8 cellular contexts compared by ENCODE assay signal in the genomic region with DNA sequence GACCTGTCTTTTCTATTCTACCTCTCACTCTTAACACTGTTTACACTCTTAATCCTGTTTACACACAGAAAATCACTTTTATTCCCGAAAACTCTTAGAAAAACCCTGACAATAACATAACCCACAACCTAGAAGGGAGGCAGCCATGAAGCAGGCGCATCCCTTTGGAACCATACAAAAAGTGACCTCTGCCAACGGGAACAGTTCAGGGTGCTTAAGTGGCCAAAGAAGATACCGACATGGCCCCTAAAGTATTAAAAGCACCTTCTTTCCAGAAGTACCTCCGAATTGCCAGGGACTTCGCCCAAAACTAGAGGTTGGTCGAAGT. TPM values are rescaled to one million over a fixed set of nuclear protein-coding genes. Genes with fewer than 3 reads are reported as not detected.
DNase-seq lines count a peak whose midpoint lies in the region; ATAC-seq lines count a peak whose summit lies in the region.

No MANE protein-coding gene starts in this region.

- peak overlapping the region; percentile 95 for H3K4me3 Mint-ChIP-seq in activated T-cell treated with anti-CD3 and anti-CD28 coated beads, Interleukin-2, amount 50 U/mL, for 24 hours
- H3K4me3 Mint-ChIP-seq in activated T-helper 1 cell treated with anti-CD3 and anti-CD28 coated beads, Interleukin-12 subunit alpha, Interleukin-12 subunit beta, Interleukin-2, Interleukin-4 antibody, amounts not matched to agents 30 ng/mL and 10 ng/mL and 1 ng/mL, durations not matched to agents 14 hours and 24 hours and 36 hours: peak overlapping the region; percentile 99
- H3K4me3 Mint-ChIP-seq in stimulated activated naive CD8-positive, alpha-beta T cell treated with anti-CD3 and anti-CD28 coated beads, Interleukin-15, amount 100 ng/mL, for 72 hours: peak overlapping the region; percentile 95 to 97

- intact Hi-C loops in activated T-helper 1 cell treated with anti-CD3 and anti-CD28 coated beads, Interleukin-12 subunit alpha, Interleukin-12 subunit beta, Interleukin-2, Interleukin-4 antibody, amounts not matched to agents 30 ng/mL and 10 ng/mL and 1 ng/mL, durations not matched to agents 14 hours and 24 hours and 36 hours (cut with micrococcal nuclease): loop anchor here (10.0 kb wide), 1 partner anchor 142 kb away; no protein-coding TSS in a partner anchor

- ATAC-seq in HG03097 (IDR thresholded peaks at IDR 0.05; ENCODE audit: low FRiP score, unreplicated experiment) (peak; percentile 0), HG03469 (IDR thresholded peaks at IDR 0.05; ENCODE audit: unreplicated experiment) (no peak)
- ATAC-seq in stimulated activated naive CD8-positive, alpha-beta T cell treated with anti-CD3 and anti-CD28 coated beads, Interleukin-15, amount 100 ng/mL, for 72 hours: peak; percentile 8

- H3K36me3 Mint-ChIP-seq in activated T-cell treated with anti-CD3 and anti-CD28 coated beads, Interleukin-2, amount 50 U/mL, for 24 hours (ENCODE audit: low read depth): peaks cover 48% of the 10 kb centered on the region
- peaks cover 9% of the 10 kb centered on the region for H3K36me3 Mint-ChIP-seq in activated T-helper 1 cell treated with anti-CD3 and anti-CD28 coated beads, Interleukin-12 subunit alpha, Interleukin-12 subunit beta, Interleukin-2, Interleukin-4 antibody, amounts not matched to agents 30 ng/mL and 10 ng/mL and 1 ng/mL, durations not matched to agents 14 hours and 24 hours and 36 hours (ENCODE audit: low read depth)

- H3K4me3 ChIP-seq in iPS-11a (ENCODE audit: low read depth, low read length): peak overlapping the region; percentile 97

- no peaks in the 10 kb centered on the region for H3K27me3 Mint-ChIP-seq in activated T-cell treated with anti-CD3 and anti-CD28 coated beads, Interleukin-2, amount 50 U/mL, for 24 hours
- H3K27me3 Mint-ChIP-seq in activated T-helper 1 cell treated with anti-CD3 and anti-CD28 coated beads, Interleukin-12 subunit alpha, Interleukin-12 subunit beta, Interleukin-2, Interleukin-4 antibody, amounts not matched to agents 30 ng/mL and 10 ng/mL and 1 ng/mL, durations not matched to agents 14 hours and 24 hours and 36 hours (ENCODE audit: insufficient read depth): peaks cover 2% of the 10 kb centered on the region
- H3K27me3 Mint-ChIP-seq in stimulated activated naive CD8-positive, alpha-beta T cell treated with anti-CD3 and anti-CD28 coated beads, Interleukin-15, amount 100 ng/mL, for 72 hours: no peaks in the 10 kb centered on the region

- H3K4me1 Mint-ChIP-seq in activated T-cell treated with anti-CD3 and anti-CD28 coated beads, Interleukin-2, amount 50 U/mL, for 24 hours (ENCODE audit: low read depth): peaks cover 46% of the 10 kb centered on the region
- peaks cover 52% of the 10 kb centered on the region for H3K4me1 Mint-ChIP-seq in activated T-helper 1 cell treated with anti-CD3 and anti-CD28 coated beads, Interleukin-12 subunit alpha, Interleukin-12 subunit beta, Interleukin-2, Interleukin-4 antibody, amounts not matched to agents 30 ng/mL and 10 ng/mL and 1 ng/mL, durations not matched to agents 14 hours and 24 hours and 36 hours (ENCODE audit: low read depth)
- H3K4me1 Mint-ChIP-seq in stimulated activated naive CD8-positive, alpha-beta T cell treated with anti-CD3 and anti-CD28 coated beads, Interleukin-15, amount 100 ng/mL, for 72 hours: peaks cover 33% of the 10 kb centered on the region

- DNase-seq in activated T-cell treated with anti-CD3 and anti-CD28 coated beads, Interleukin-2, amount 50 U/mL, for 24 hours: no peak
- DNase-seq in activated T-cell treated with anti-CD3 and anti-CD28 coated beads for 4 hours (no peak), ureter (ENCODE audit: low spot score) (no peak)
- no peak for DNase-seq in activated T-helper 1 cell treated with anti-CD3 and anti-CD28 coated beads, Interleukin-12 subunit alpha, Interleukin-12 subunit beta, Interleukin-2, Interleukin-4 antibody, amounts not matched to agents 30 ng/mL and 10 ng/mL and 1 ng/mL, durations not matched to agents 14 hours and 24 hours and 36 hours (ENCODE audit: low spot score)
- no peak for DNase-seq in stimulated activated naive CD8-positive, alpha-beta T cell treated with anti-CD3 and anti-CD28 coated beads, Interleukin-15, amount 100 ng/mL, for 72 hours

- H3K27ac Mint-ChIP-seq in activated T-cell treated with anti-CD3 and anti-CD28 coated beads, Interleukin-2, amount 50 U/mL, for 24 hours: peak overlapping the region; percentile 95
- peak overlapping the region; percentile 97 for H3K27ac Mint-ChIP-seq in activated T-helper 1 cell treated with anti-CD3 and anti-CD28 coated beads, Interleukin-12 subunit alpha, Interleukin-12 subunit beta, Interleukin-2, Interleukin-4 antibody, amounts not matched to agents 30 ng/mL and 10 ng/mL and 1 ng/mL, durations not matched to agents 14 hours and 24 hours and 36 hours
- peak overlapping the region; percentile 97 for H3K27ac Mint-ChIP-seq in stimulated activated naive CD8-positive, alpha-beta T cell treated with anti-CD3 and anti-CD28 coated beads, Interleukin-15, amount 100 ng/mL, for 72 hours

- H3K9me3 Mint-ChIP-seq in activated T-cell treated with anti-CD3 and anti-CD28 coated beads, Interleukin-2, amount 50 U/mL, for 24 hours: no peaks in the 10 kb centered on the region
- H3K9me3 Mint-ChIP-seq in activated T-helper 1 cell treated with anti-CD3 and anti-CD28 coated beads, Interleukin-12 subunit alpha, Interleukin-12 subunit beta, Interleukin-2, Interleukin-4 antibody, amounts not matched to agents 30 ng/mL and 10 ng/mL and 1 ng/mL, durations not matched to agents 14 hours and 24 hours and 36 hours: no peaks in the 10 kb centered on the region
- no peaks in the 10 kb centered on the region for H3K9me3 Mint-ChIP-seq in stimulated activated naive CD8-positive, alpha-beta T cell treated with anti-CD3 and anti-CD28 coated beads, Interleukin-15, amount 100 ng/mL, for 72 hours

RNA-seq across cellular contexts. Expression of a gene that starts 0.5 kb away (rescaled TPM):
- 13.0 and 13.4 TPM in 2 replicates for total RNA-seq in activated T-helper 1 cell treated with anti-CD3 and anti-CD28 coated beads, Interleukin-12 subunit alpha, Interleukin-12 subunit beta, Interleukin-2, Interleukin-4 antibody, amounts not matched to agents 30 ng/mL and 10 ng/mL and 1 ng/mL, durations not matched to agents 14 hours and 24 hours and 36 hours
- total RNA-seq in ureter: 24.4 TPM

RNA-seq across cellular contexts. Expression of a gene that starts 0.6 kb away (rescaled TPM):
- total RNA-seq in activated T-helper 1 cell treated with anti-CD3 and anti-CD28 coated beads, Interleukin-12 subunit alpha, Interleukin-12 subunit beta, Interleukin-2, Interleukin-4 antibody, amounts not matched to agents 30 ng/mL and 10 ng/mL and 1 ng/mL, durations not matched to agents 14 hours and 24 hours and 36 hours: 18.2 and 18.7 TPM in 2 replicates
- 3.5 TPM for total RNA-seq in ureter

RNA-seq across cellular contexts. Expression of a gene that starts 37.2 kb away (rescaled TPM):
- not detected in 2 replicates for total RNA-seq in activated T-helper 1 cell treated with anti-CD3 and anti-CD28 coated beads, Interleukin-12 subunit alpha, Interleukin-12 subunit beta, Interleukin-2, Interleukin-4 antibody, amounts not matched to agents 30 ng/mL and 10 ng/mL and 1 ng/mL, durations not matched to agents 14 hours and 24 hours and 36 hours
- total RNA-seq in ureter: not detected
